ENCODE assay signal across 19 cellular contexts in genomic region chr4:105633241-105633640, GRCh38.
DNase-seq lines count a peak whose midpoint lies in the region; ATAC-seq and TF ChIP-seq lines count a peak whose summit lies in the region.
"Had no signal": no experiment of that assay in that cellular context is flagged by ENCODE, and none has a peak within 500 bp of the region (broad histone marks: within the 10 kb centered on the region; RNA-seq: fewer than 3 reads in every experiment).

No MANE protein-coding gene starts in this region.

- no peaks in the 10 kb centered on the region for H3K9me3 ChIP-seq in left ventricle myocardium inferior (replicated peaks)
- no peaks in the 10 kb centered on the region for H3K9me3 ChIP-seq in PC-3 (ENCODE audit: low read length)
- no peaks in the 10 kb centered on the region for H3K9me3 ChIP-seq in osteoblast (ENCODE audit: low read depth, low read length)
- H3K9me3 ChIP-seq in naive thymus-derived CD4-positive, alpha-beta T cell (ENCODE audit: control insufficient read depth in 2 of 3, low read length in 3 of 3) = no peaks in the 10 kb centered on the region
- H3K9me3 ChIP-seq: ovary, SJSA1, suprapubic skin had no signal

- TF ChIP-seq CTCF in left ventricle myocardium inferior (IDR thresholded peaks at IDR 0.05; ENCODE audit: borderline replicate concordance) (no peak), PC-3 (conservative IDR thresholded peaks at IDR 0.05; ENCODE audit: low read depth, low read length) (no peak), osteoblast (IDR thresholded peaks at IDR 0.05; ENCODE audit: extremely low read depth, low read depth, low read length) (no peak)

- peaks cover 0 to 6% (median 4%) of the 10 kb centered on the region in 7 donors for H3K4me1 Mint-ChIP-seq in naive thymus-derived CD4-positive, alpha-beta T cell
- no peaks in the 10 kb centered on the region for H3K4me1 Mint-ChIP-seq in natural killer cell treated with Interleukin-12 subunit alpha and Interleukin-12 subunit beta and Interleukin-15 and Interleukin-18, amount 100 ng/mL, for 72 hours (ENCODE audit: low read depth in 2 of 2)

- H3K27me3 Mint-ChIP-seq in naive thymus-derived CD4-positive, alpha-beta T cell = peaks cover 6 to 15% (median 12%) of the 10 kb centered on the region in 5 donors
- H3K27me3 Mint-ChIP-seq in natural killer cell treated with Interleukin-12 subunit alpha and Interleukin-12 subunit beta and Interleukin-15 and Interleukin-18, amount 100 ng/mL, for 72 hours = peaks cover 4 to 16% of the 10 kb centered on the region in 2 donors

- intact Hi-C loops in left ventricle myocardium inferior (cut with micrococcal nuclease) (no loop called here), Right ventricle myocardium inferior (cut with DNase I) (no loop called here), PC-3 (cut with micrococcal nuclease) (loop anchor here (1.0 to 5.0 kb wide), 8 partner anchors 22 to 136 kb away; partner anchors contain the start of genes ARHGEF38, GSTCD and INTS12)
- intact Hi-C loops in naive thymus-derived CD4-positive, alpha-beta T cell (cut with micrococcal nuclease) = loop anchor here in 1 of 2 donors (2.0 kb wide), 1 partner anchor 492 kb away; no protein-coding TSS in a partner anchor

- ATAC-seq in Right ventricle myocardium inferior (no peak), PC-3 (peak; percentile 77), HG03039 (IDR thresholded peaks at IDR 0.05; ENCODE audit: unreplicated experiment) (no peak)
- ATAC-seq in naive thymus-derived CD4-positive, alpha-beta T cell = no peak
- no peak for ATAC-seq in natural killer cell treated with Interleukin-12 subunit alpha and Interleukin-12 subunit beta and Interleukin-15 and Interleukin-18, amount 100 ng/mL, for 72 hours

- H4K20me1 ChIP-seq in PC-3 (ENCODE audit: low read length) (no peaks in the 10 kb centered on the region), osteoblast (ENCODE audit: insufficient read depth, low read length) (no peaks in the 10 kb centered on the region)

- H3K27ac Mint-ChIP-seq in naive thymus-derived CD4-positive, alpha-beta T cell = no peak overlapping the region
- H3K27ac Mint-ChIP-seq in natural killer cell treated with Interleukin-12 subunit alpha and Interleukin-12 subunit beta and Interleukin-15 and Interleukin-18, amount 100 ng/mL, for 72 hours = no peak overlapping the region
- H3K27ac Mint-ChIP-seq: GM23338 had no signal

- H3K9ac ChIP-seq in PC-3 (ENCODE audit: low read length) = peak overlapping the region; percentile 55

- H3K4me2 ChIP-seq in PC-3 (ENCODE audit: low read length) (peak overlapping the region; percentile 78), osteoblast (ENCODE audit: insufficient read depth, low read length) (no peak overlapping the region)
- H3K4me2 ChIP-seq: GM23338, hepatocyte, smooth muscle cell had no signal

- no peak overlapping the region for H3K4me3 Mint-ChIP-seq in naive thymus-derived CD4-positive, alpha-beta T cell
- no peak overlapping the region for H3K4me3 Mint-ChIP-seq in natural killer cell treated with Interleukin-12 subunit alpha and Interleukin-12 subunit beta and Interleukin-15 and Interleukin-18, amount 100 ng/mL, for 72 hours
- H3K4me3 Mint-ChIP-seq: GM23338 had no signal

- H3K79me2 ChIP-seq in PC-3 (ENCODE audit: low read length) = no peaks in the 10 kb centered on the region
- H3K79me2 ChIP-seq in osteoblast (ENCODE audit: insufficient read depth, low read length) = no peaks in the 10 kb centered on the region
- H3K79me2 ChIP-seq: hepatocyte had no signal

- POLR2A ChIA-PET in PC-3 (lab: Charles Lee; ENCODE audit: unreplicated experiment) = interaction anchor here (0.9 kb wide), 1 partner anchor 81 kb away, joined by 3 read pairs; the partner anchor contains the start of gene ARHGEF38
- POLR2A ChIA-PET in naive thymus-derived CD4-positive, alpha-beta T cell (lab: Charles Lee) = no interaction called here

- DNase-seq in left ventricle myocardium inferior = no peak
- DNase-seq in Right ventricle myocardium inferior (ENCODE audit: missing footprints) = no peak
- DNase-seq in PC-3 = peak; percentile 92
- peak; percentile 34 for DNase-seq in left kidney (ENCODE audit: low read depth, low spot score)
- DNase-seq in osteoblast (ENCODE audit: insufficient read length, low spot score, missing footprints) = no peak
- DNase-seq in naive thymus-derived CD4-positive, alpha-beta T cell = no peak
- DNase-seq in natural killer cell treated with Interleukin-12 subunit alpha and Interleukin-12 subunit beta and Interleukin-15 and Interleukin-18, amount 100 ng/mL, for 72 hours (ENCODE audit: low spot score) = no peak
- DNase-seq: activated CD4-positive, alpha-beta T cell treated with anti-CD3 and anti-CD28 coated beads for 1 hour; activated effector memory CD4-positive, alpha-beta T cell treated with anti-CD3 and anti-CD28 coated beads, Interleukin-2, amount 50 U/mL, for 16 hours; AML-193; effector CD4-positive, alpha-beta T cell; kidney; ovary had no signal

- H2AFZ ChIP-seq in PC-3 (ENCODE audit: low read length) = no peak overlapping the region
- no peak overlapping the region for H2AFZ ChIP-seq in osteoblast (ENCODE audit: low read length)
- H2AFZ ChIP-seq: GM23338, hepatocyte had no signal

- H3F3A ChIP-seq in PC-3 (ENCODE audit: low read length, unreplicated experiment) = no peaks in the 10 kb centered on the region

- H3K9me3 Mint-ChIP-seq in naive thymus-derived CD4-positive, alpha-beta T cell = no peaks in the 10 kb centered on the region
- H3K9me3 Mint-ChIP-seq in natural killer cell treated with Interleukin-12 subunit alpha and Interleukin-12 subunit beta and Interleukin-15 and Interleukin-18, amount 100 ng/mL, for 72 hours = no peaks in the 10 kb centered on the region
- H3K9me3 Mint-ChIP-seq: GM23338 had no signal

- H3K27me3 ChIP-seq in left ventricle myocardium inferior (ENCODE audit: low read depth) = no peaks in the 10 kb centered on the region
- H3K27me3 ChIP-seq in PC-3 (ENCODE audit: low read length) = no peaks in the 10 kb centered on the region
- peaks cover 4% of the 10 kb centered on the region for H3K27me3 ChIP-seq in osteoblast (ENCODE audit: insufficient read depth, low read length)
- no peaks in the 10 kb centered on the region for H3K27me3 ChIP-seq in naive thymus-derived CD4-positive, alpha-beta T cell (ENCODE audit: control insufficient read depth in 2 of 2, insufficient read depth in 2 of 2, low read length in 2 of 2)
- H3K27me3 ChIP-seq: hepatocyte, ovary, SJSA1, suprapubic skin had no signal

- no TSS peak for BruUV-seq in PC-3 (replicated peaks; lab: Mats Ljungman, UMichigan)

- H3K36me3 Mint-ChIP-seq in naive thymus-derived CD4-positive, alpha-beta T cell = no peaks in the 10 kb centered on the region
- no peaks in the 10 kb centered on the region for H3K36me3 Mint-ChIP-seq in natural killer cell treated with Interleukin-12 subunit alpha and Interleukin-12 subunit beta and Interleukin-15 and Interleukin-18, amount 100 ng/mL, for 72 hours

- no peaks in the 10 kb centered on the region for H3K9me2 ChIP-seq in PC-3 (replicated peaks; ENCODE audit: low read length)

- H3K4me1 ChIP-seq in left ventricle myocardium inferior = peaks cover 64% of the 10 kb centered on the region
- peaks cover 38% of the 10 kb centered on the region for H3K4me1 ChIP-seq in PC-3 (ENCODE audit: insufficient read depth, low read length)
- H3K4me1 ChIP-seq in osteoblast (ENCODE audit: insufficient read depth, low read length) = no peaks in the 10 kb centered on the region
- no peaks in the 10 kb centered on the region for H3K4me1 ChIP-seq in naive thymus-derived CD4-positive, alpha-beta T cell (ENCODE audit: control insufficient read depth in 2 of 2, insufficient read depth in 2 of 2, low read length in 2 of 2)
- H3K4me1 ChIP-seq: SJSA1 had no signal

- H3K4me3 ChIP-seq in left ventricle myocardium inferior (no peak overlapping the region), PC-3 (ENCODE audit: low read length) (peak overlapping the region; percentile 48; the same call in 1 of the 2 replicates), osteoblast (ENCODE audit: insufficient read depth, low read length) (no peak overlapping the region)
- no peak overlapping the region for H3K4me3 ChIP-seq in naive thymus-derived CD4-positive, alpha-beta T cell (ENCODE audit: low read length)
- H3K4me3 ChIP-seq: GM23338, hepatocyte, ovary, SJSA1, smooth muscle cell, suprapubic skin had no signal

- H3K27ac ChIP-seq in left ventricle myocardium inferior (replicated peaks) (peak overlapping the region; percentile 71), PC-3 (ENCODE audit: low read length) (peak overlapping the region; percentile 93), osteoblast (ENCODE audit: low read depth, low read length) (no peak overlapping the region)
- no peak overlapping the region for H3K27ac ChIP-seq in naive thymus-derived CD4-positive, alpha-beta T cell (ENCODE audit: low read depth, low read length)
- H3K27ac ChIP-seq: hepatocyte, ovary, SJSA1, suprapubic skin had no signal

- CTCF ChIA-PET in PC-3 (lab: Charles Lee) = interaction anchor here (0.6 to 1.6 kb wide), 3 partner anchors 19 to 112 kb away, joined by 3 to 5 read pairs (median 4); partner anchors contain the start of gene ARHGEF38
- CTCF ChIA-PET in naive thymus-derived CD4-positive, alpha-beta T cell (lab: Charles Lee) = no interaction called here

- H3K36me3 ChIP-seq in left ventricle myocardium inferior (no peaks in the 10 kb centered on the region), PC-3 (ENCODE audit: low read depth, low read length) (no peaks in the 10 kb centered on the region), osteoblast (ENCODE audit: insufficient read depth, low read length) (no peaks in the 10 kb centered on the region)
- H3K36me3 ChIP-seq in naive thymus-derived CD4-positive, alpha-beta T cell (ENCODE audit: control insufficient read depth in 2 of 3, insufficient read depth in 3 of 3, low read length in 3 of 3) = no peaks in the 10 kb centered on the region
- H3K36me3 ChIP-seq: ovary, SJSA1, suprapubic skin had no signal

Comparison
In these comparisons a context has a peak if more than half of its experiments do, and no peak if none do; other contexts are left out.
1. DNase-seq: peak in PC-3 (single experiment) and left kidney (single experiment); none in left ventricle myocardium inferior (single experiment), Right ventricle myocardium inferior (single experiment), osteoblast (single experiment), naive thymus-derived CD4-positive, alpha-beta T cell (0 of 9) and natural killer cell treated with Interleukin-12 subunit alpha and Interleukin-12 subunit beta and Interleukin-15 and Interleukin-18, amount 100 ng/mL, for 72 hours (single experiment).
2. H3K27ac ChIP-seq: peak in left ventricle myocardium inferior (single experiment) and PC-3 (single experiment); none in osteoblast (single experiment) and naive thymus-derived CD4-positive, alpha-beta T cell (single experiment).